In the genomic region with DNA sequence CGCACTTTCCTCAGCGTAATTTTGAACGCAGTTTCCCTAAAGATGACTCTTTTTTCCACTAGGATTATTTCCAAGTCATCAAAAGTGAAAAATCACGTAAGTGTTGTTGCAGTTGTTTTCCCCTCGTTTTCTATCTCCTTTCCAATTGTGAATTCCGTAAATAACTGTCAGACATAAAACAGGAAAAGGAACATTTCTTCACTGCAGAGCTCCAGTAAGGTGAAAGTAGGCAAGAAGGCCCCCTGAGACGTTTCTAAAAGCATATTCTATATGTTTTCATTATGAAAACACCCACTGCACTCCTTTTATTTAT, we compare ENCODE assay signal across 9 cellular contexts. TPM values are rescaled to one million over a fixed set of nuclear protein-coding genes. Genes with fewer than 3 reads are reported as not detected.
DNase-seq lines count a peak whose midpoint lies in the region; ATAC-seq, FAIRE-seq and TF ChIP-seq lines count a peak whose summit lies in the region.
"Had no signal": no experiment of that assay in that cellular context is flagged by ENCODE, and none has a peak within 500 bp of the region (broad histone marks: within the 10 kb centered on the region; RNA-seq: fewer than 3 reads in every experiment).

No MANE protein-coding gene starts in this region.

- no peak for FAIRE-seq in bronchial epithelial cell (lab: Jason Lieb, UNC)
- FAIRE-seq: RCC 7860 had no signal

- no peak for DNase-seq in left ventricle myocardium inferior
- no peak for DNase-seq in left cardiac atrium
- no peak for DNase-seq in bronchial epithelial cell (ENCODE audit: low read depth)
- no peak for DNase-seq in uterus
- no peak for DNase-seq in NCI-H187 (lab: John Stamatoyannopoulos, UW)

- peak overlapping the region; percentile 77 for H3K4me3 ChIP-seq in left ventricle myocardium inferior
- H3K4me3 ChIP-seq in bronchial epithelial cell (ENCODE audit: low read depth, low read length): peak overlapping the region; percentile 56
- H3K4me3 ChIP-seq in mesodermal cell (ENCODE audit: extremely low read depth, insufficient read depth, low read length, poor library complexity, severe bottlenecking): peak overlapping the region; percentile 37
- H3K4me3 ChIP-seq in uterus: peak overlapping the region; percentile 49 to 61

- intact Hi-C loops in left ventricle myocardium inferior (cut with micrococcal nuclease): no loop called here
- intact Hi-C loops in left cardiac atrium (cut with DNase I): no loop called here
- intact Hi-C loops in uterus (cut with DNase I; ENCODE audit: low total_unique reads): no loop called here

- H3K27ac ChIP-seq in left ventricle myocardium inferior (replicated peaks): peak overlapping the region; percentile 97
- peak overlapping the region; percentile 75 for H3K27ac ChIP-seq in mesodermal cell (ENCODE audit: low read depth, low read length, severe bottlenecking)
- H3K27ac ChIP-seq in uterus: peak overlapping the region; percentile 93 to 96

- WGBS in mesodermal cell (ENCODE audit: insufficient coverage in 2 of 2), 2 experiments: 0 to 3% methylated on average over 1 to 7 of the region's 7 CpGs

- H3K36me3 ChIP-seq in left ventricle myocardium inferior: no peaks in the 10 kb centered on the region
- H3K36me3 ChIP-seq in bronchial epithelial cell (ENCODE audit: control insufficient read depth, insufficient read depth, low read length): no peaks in the 10 kb centered on the region
- H3K36me3 ChIP-seq in mesodermal cell (ENCODE audit: control insufficient read depth, insufficient read depth, low read length): no peaks in the 10 kb centered on the region
- H3K36me3 ChIP-seq in uterus: no peaks in the 10 kb centered on the region

- H3K27me3 ChIP-seq in left ventricle myocardium inferior (ENCODE audit: low read depth) (no peaks in the 10 kb centered on the region), bronchial epithelial cell (ENCODE audit: control insufficient read depth, insufficient read depth, low read length) (no peaks in the 10 kb centered on the region), uterus (no peaks in the 10 kb centered on the region)

- H3K4me1 ChIP-seq in left ventricle myocardium inferior (peaks cover 49% of the 10 kb centered on the region), mesodermal cell (ENCODE audit: control insufficient read depth, insufficient read depth, low read length, poor library complexity, severe bottlenecking) (no peaks in the 10 kb centered on the region), uterus (peaks cover 0 to 5% of the 10 kb centered on the region in 2 donors)

- no peak for TF ChIP-seq CTCF in left ventricle myocardium inferior (IDR thresholded peaks at IDR 0.05; ENCODE audit: borderline replicate concordance)
- TF ChIP-seq CTCF in bronchial epithelial cell (IDR thresholded peaks at IDR 0.05; ENCODE audit: insufficient read depth, low read length, severe bottlenecking): no peak
- TF ChIP-seq CTCF in uterus (IDR thresholded peaks at IDR 0.05): no peak

- no peak for ATAC-seq in left cardiac atrium
- no peak for ATAC-seq in HG03039 (IDR thresholded peaks at IDR 0.05; ENCODE audit: unreplicated experiment)
- ATAC-seq in HG03439 (IDR thresholded peaks at IDR 0.05; ENCODE audit: unreplicated experiment): no peak

- H3K9me3 ChIP-seq in left ventricle myocardium inferior (replicated peaks) (no peaks in the 10 kb centered on the region), mesodermal cell (ENCODE audit: control insufficient read depth, low read length) (no peaks in the 10 kb centered on the region), uterus (no peaks in the 10 kb centered on the region)

- no peak for TF ChIP-seq POLR2A in uterus (IDR thresholded peaks at IDR 0.05)

RNA-seq across cellular contexts. Expression of a gene that starts 17.7 kb away (rescaled TPM):
- 16.2 TPM for total RNA-seq in left ventricle myocardium inferior
- 10 to 100 TPM; 13.3 to 25.4 TPM for total RNA-seq in left cardiac atrium
- 7.9 and 14.0 TPM in 2 replicates for total RNA-seq in bronchial epithelial cell
- 7.7 TPM for polyA plus RNA-seq in mesodermal cell (2013, experiment 1 of 2)
- 6.6 TPM for polyA plus RNA-seq in mesodermal cell (2013, experiment 2 of 2)
- 10 to 100 TPM; 11.0 to 24.7 (median 19.8) TPM for total RNA-seq in uterus
